8 cellular contexts compared by ENCODE assay signal in the genomic region with DNA sequence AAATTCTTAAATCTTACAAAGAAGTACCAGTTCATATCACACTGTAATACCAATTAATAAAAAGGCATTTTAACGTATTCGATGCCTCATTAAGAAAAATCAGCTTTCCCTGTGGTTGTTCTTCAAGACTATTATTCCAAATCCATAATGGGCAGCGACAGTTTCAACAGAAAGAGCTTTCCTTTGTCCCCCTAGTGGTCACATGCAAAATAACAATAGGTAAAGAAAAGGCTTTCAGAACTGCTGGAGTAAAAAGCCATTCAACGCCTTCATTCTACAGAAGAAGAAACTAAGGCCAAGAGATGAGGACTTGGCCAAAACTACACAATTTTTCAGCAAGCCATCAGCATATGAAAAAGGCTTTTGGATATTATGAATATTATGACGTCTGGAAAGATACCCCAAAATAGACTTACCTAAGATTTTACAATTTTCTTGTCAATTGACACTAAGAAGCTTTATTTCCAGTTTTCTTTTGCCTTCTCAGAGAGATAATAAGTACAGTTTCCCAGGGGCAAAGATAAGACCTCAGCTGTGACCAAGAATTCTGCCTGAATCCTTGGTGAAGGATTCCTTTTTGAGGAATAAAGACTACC. TPM values are rescaled to one million over a fixed set of nuclear protein-coding genes. Genes with fewer than 3 reads are reported as not detected.
DNase-seq lines count a peak whose midpoint lies in the region; ATAC-seq and TF ChIP-seq lines count a peak whose summit lies in the region.

No MANE protein-coding gene starts in this region.

- no peaks in the 10 kb centered on the region for H3K4me1 Mint-ChIP-seq in immature natural killer cell

- peak; percentile 39 for DNase-seq in Caki2 (ENCODE audit: low read depth)
- DNase-seq in HFF-Myc (ENCODE audit: extremely low read depth, low read depth), result peak; percentile 15
- peak; percentile 7 for DNase-seq in NCI-H82 treated with DMSO at 0.1 percent for 48 hours (lab: John Stamatoyannopoulos, UW; ENCODE audit: unreplicated experiment)
- DNase-seq in dermis blood vessel endothelial cell, result peak; percentile 31
- no peak for DNase-seq in osteoblast (ENCODE audit: insufficient read length, low spot score, missing footprints)
- no peak for DNase-seq in immature natural killer cell

- peaks cover 0 to 11% (median 4%) of the 10 kb centered on the region in 6 donors for H3K9me3 Mint-ChIP-seq in immature natural killer cell

- no peaks in the 10 kb centered on the region for H3K9me3 ChIP-seq in osteoblast (ENCODE audit: low read depth, low read length)

- no peaks in the 10 kb centered on the region for H3K4me1 ChIP-seq in osteoblast (ENCODE audit: insufficient read depth, low read length)

- ATAC-seq in HG03378 (IDR thresholded peaks at IDR 0.05; ENCODE audit: unreplicated experiment) (no peak), HG02642 (IDR thresholded peaks at IDR 0.05; ENCODE audit: poor library complexity, unreplicated experiment) (no peak)

- peaks cover under 1% of the 10 kb centered on the region for H3K27me3 ChIP-seq in osteoblast (ENCODE audit: insufficient read depth, low read length)

- peaks cover 0 to 2% (median 2%) of the 10 kb centered on the region in 3 donors for H3K27me3 Mint-ChIP-seq in immature natural killer cell (ENCODE audit: low read depth in 3 of 3)

- no peaks in the 10 kb centered on the region for H3K36me3 Mint-ChIP-seq in immature natural killer cell

- H3K27ac ChIP-seq in osteoblast (ENCODE audit: low read depth, low read length), result no peak overlapping the region

- H3K36me3 ChIP-seq in osteoblast (ENCODE audit: insufficient read depth, low read length), result no peaks in the 10 kb centered on the region

- no peaks in the 10 kb centered on the region for H4K20me1 ChIP-seq in osteoblast (ENCODE audit: insufficient read depth, low read length)

- H3K79me2 ChIP-seq in osteoblast (ENCODE audit: insufficient read depth, low read length), result no peaks in the 10 kb centered on the region

- TF ChIP-seq CTCF in HFF-Myc (IDR thresholded peaks at IDR 0.05; ENCODE audit: low read depth, low read length, missing control alignments) (peak; percentile 74), osteoblast (IDR thresholded peaks at IDR 0.05; ENCODE audit: extremely low read depth, low read depth, low read length) (peak; percentile 74)

- H3K4me3 ChIP-seq in HFF-Myc (replicated peaks; ENCODE audit: low read depth, low read length) (no peak overlapping the region), osteoblast (ENCODE audit: insufficient read depth, low read length) (no peak overlapping the region)

- no peak overlapping the region for H2AFZ ChIP-seq in osteoblast (ENCODE audit: low read length)

- H3K27ac Mint-ChIP-seq in immature natural killer cell, result no peak overlapping the region

- H3K4me3 Mint-ChIP-seq in immature natural killer cell, result no peak overlapping the region

- H3K4me2 ChIP-seq in osteoblast (ENCODE audit: insufficient read depth, low read length), result no peak overlapping the region

- in situ Hi-C loops in Caki2 (cut with HindIII; ENCODE audit: low pct_unique_long_range_greater_than_20kb, low sequenced_read_pairs), result no loop called here

RNA-seq across cellular contexts. Expression of a gene that starts 6.7 kb away (rescaled TPM):
- 76.6 and 83.8 TPM in 2 replicates for total RNA-seq in Caki2 (2014; rRNA removed; shearing (Covaris generic); ENCODE audit: low replicate concordance)
- total RNA-seq in dermis blood vessel endothelial cell (0.56 and 1.5 TPM in 2 replicates), osteoblast (9.4 and 16.3 TPM in 2 replicates)
- not detected for polyA plus RNA-seq in immature natural killer cell

Comparison
In these comparisons a context has a peak if more than half of its experiments do, and no peak if none do; other contexts are left out.
1. DNase-seq: peak in Caki2 (single experiment), HFF-Myc (single experiment), NCI-H82 treated with DMSO at 0.1 percent for 48 hours (single experiment) and dermis blood vessel endothelial cell (single experiment); none in osteoblast (single experiment) and immature natural killer cell (0 of 3).